Comparison of ENCODE assay signal across 10 cellular contexts in the genomic region with DNA sequence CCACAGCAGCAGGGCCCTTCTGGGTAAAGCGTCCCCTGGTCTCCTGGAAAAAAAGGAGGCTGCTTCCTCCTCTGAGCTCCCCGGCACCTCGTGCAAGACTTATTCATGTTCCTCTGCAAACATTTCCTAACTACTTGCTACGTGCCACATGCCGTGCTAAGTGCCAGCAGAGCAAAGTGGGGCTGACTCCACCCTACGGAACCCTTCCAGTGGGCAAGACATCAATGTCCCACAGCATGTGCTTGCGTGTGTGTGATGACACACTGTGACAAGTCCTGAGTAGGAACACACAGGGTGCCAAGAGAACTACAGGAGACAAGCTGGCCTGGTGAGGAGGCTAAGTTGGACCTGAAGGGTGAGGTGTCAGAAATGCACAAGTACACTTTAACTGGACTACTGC. TPM values are rescaled to one million over a fixed set of nuclear protein-coding genes. Genes with fewer than 3 reads are reported as not detected.
DNase-seq lines count a peak whose midpoint lies in the region; ATAC-seq and TF ChIP-seq lines count a peak whose summit lies in the region.
"Had no signal": no experiment of that assay in that cellular context is flagged by ENCODE, and none has a peak within 500 bp of the region (broad histone marks: within the 10 kb centered on the region; RNA-seq: fewer than 3 reads in every experiment).

No MANE protein-coding gene starts in this region.

- peaks cover 79% of the 10 kb centered on the region for H3K4me1 Mint-ChIP-seq in activated T-helper 2 cell treated with anti-CD3 and anti-CD28 coated beads, Interferon-gamma antibody, Interleukin-2, Interleukin-4, amounts not matched to agents 10 μg/mL and 5 μg/mL and 100 μg/mL, durations not matched to agents 14 hours and 24 hours and 36 hours (ENCODE audit: low read depth)

- no peak for TF ChIP-seq CTCF in lower leg skin (IDR thresholded peaks at IDR 0.05)

- no peak for TF ChIP-seq POLR2A in lower leg skin (IDR thresholded peaks at IDR 0.05)

- DNase-seq in stimulated activated CD4-positive, alpha-beta T cell treated with anti-CD3 and anti-CD28 coated beads, Interleukin-15, amount 100 ng/mL, for 24 hours = peak; percentile 53
- DNase-seq in stimulated activated CD4-positive, alpha-beta T cell treated with anti-CD3 and anti-CD28 coated beads, Interleukin-2, amount 100 ng/mL, for 48 hours = no peak
- no peak for DNase-seq in activated T-helper 2 cell treated with anti-CD3 and anti-CD28 coated beads, Interferon-gamma antibody, Interleukin-2, Interleukin-4, amounts not matched to agents 10 μg/mL and 5 μg/mL and 100 μg/mL, durations not matched to agents 14 hours and 24 hours and 36 hours (ENCODE audit: low spot score)
- DNase-seq in lower leg skin (ENCODE audit: low spot score in 2 of 2) = peak; percentile 84 to 94
- DNase-seq in ureter (ENCODE audit: low spot score) = peak; percentile 70
- DNase-seq in NCI-H1930 (lab: John Stamatoyannopoulos, UW) = no peak
- DNase-seq in SKM-1 treated with dmso at 0.1 percent for 144 hours (lab: John Stamatoyannopoulos, UW; ENCODE audit: unreplicated experiment) = no peak
- DNase-seq: activated CD4-positive, alpha-beta T cell treated with anti-CD3 and anti-CD28 coated beads for 1 hour; HFFc6 had no signal

- H3K36me3 Mint-ChIP-seq in activated T-helper 2 cell treated with anti-CD3 and anti-CD28 coated beads, Interferon-gamma antibody, Interleukin-2, Interleukin-4, amounts not matched to agents 10 μg/mL and 5 μg/mL and 100 μg/mL, durations not matched to agents 14 hours and 24 hours and 36 hours (ENCODE audit: low read depth) = peaks cover 67% of the 10 kb centered on the region

- H3K9me3 Mint-ChIP-seq in activated T-helper 2 cell treated with anti-CD3 and anti-CD28 coated beads, Interferon-gamma antibody, Interleukin-2, Interleukin-4, amounts not matched to agents 10 μg/mL and 5 μg/mL and 100 μg/mL, durations not matched to agents 14 hours and 24 hours and 36 hours = no peaks in the 10 kb centered on the region
- H3K9me3 Mint-ChIP-seq: HFFc6 had no signal

- 18 to 53% methylated on average over 7 of the region's 7 CpGs for WGBS in lower leg skin, 2 donors

- H3K27ac Mint-ChIP-seq in activated T-helper 2 cell treated with anti-CD3 and anti-CD28 coated beads, Interferon-gamma antibody, Interleukin-2, Interleukin-4, amounts not matched to agents 10 μg/mL and 5 μg/mL and 100 μg/mL, durations not matched to agents 14 hours and 24 hours and 36 hours = peak overlapping the region; percentile 93
- H3K27ac Mint-ChIP-seq: HFFc6 had no signal

- intact Hi-C loops in activated T-helper 2 cell treated with anti-CD3 and anti-CD28 coated beads, Interferon-gamma antibody, Interleukin-2, Interleukin-4, amounts not matched to agents 10 μg/mL and 5 μg/mL and 100 μg/mL, durations not matched to agents 14 hours and 24 hours and 36 hours (cut with micrococcal nuclease) = no loop called here
- intact Hi-C loops in lower leg skin (cut with DNase I; ENCODE audit: low total_unique reads) = no loop called here

- no peak overlapping the region for H3K4me3 ChIP-seq in lower leg skin (ENCODE audit: low read depth, poor library complexity, severe bottlenecking)

- ATAC-seq in GM18517 (IDR thresholded peaks at IDR 0.05; ENCODE audit: unreplicated experiment) = no peak

- H3K27me3 Mint-ChIP-seq in activated T-helper 2 cell treated with anti-CD3 and anti-CD28 coated beads, Interferon-gamma antibody, Interleukin-2, Interleukin-4, amounts not matched to agents 10 μg/mL and 5 μg/mL and 100 μg/mL, durations not matched to agents 14 hours and 24 hours and 36 hours (ENCODE audit: low read depth) = no peaks in the 10 kb centered on the region

- H3K4me3 Mint-ChIP-seq in activated T-helper 2 cell treated with anti-CD3 and anti-CD28 coated beads, Interferon-gamma antibody, Interleukin-2, Interleukin-4, amounts not matched to agents 10 μg/mL and 5 μg/mL and 100 μg/mL, durations not matched to agents 14 hours and 24 hours and 36 hours (ENCODE audit: low read depth) = no peak overlapping the region
- H3K4me3 Mint-ChIP-seq: HFFc6 had no signal

RNA-seq across cellular contexts. Expression of gene SEMA4D, which starts 57.4 kb away (rescaled TPM):
- 317 and 330 TPM in 2 replicates for total RNA-seq in activated T-helper 2 cell treated with anti-CD3 and anti-CD28 coated beads, Interferon-gamma antibody, Interleukin-2, Interleukin-4, amounts not matched to agents 10 μg/mL and 5 μg/mL and 100 μg/mL, durations not matched to agents 14 hours and 24 hours and 36 hours
- total RNA-seq in lower leg skin = 10 to 100 TPM; 31.1 to 59.2 (median 42.1) TPM
- 54.3 TPM for total RNA-seq in ureter
- total RNA-seq: HFFc6 had no signal

Comparison
In these comparisons a context has a peak if more than half of its experiments do, and no peak if none do; other contexts are left out.
1. DNase-seq: peak in stimulated activated CD4-positive, alpha-beta T cell treated with anti-CD3 and anti-CD28 coated beads, Interleukin-15, amount 100 ng/mL, for 24 hours (single experiment), lower leg skin (2 of 2) and ureter (single experiment); none in stimulated activated CD4-positive, alpha-beta T cell treated with anti-CD3 and anti-CD28 coated beads, Interleukin-2, amount 100 ng/mL, for 48 hours (0 of 2), activated T-helper 2 cell treated with anti-CD3 and anti-CD28 coated beads, Interferon-gamma antibody, Interleukin-2, Interleukin-4, amounts not matched to agents 10 μg/mL and 5 μg/mL and 100 μg/mL, durations not matched to agents 14 hours and 24 hours and 36 hours (single experiment), NCI-H1930 (0 of 2) and SKM-1 treated with dmso at 0.1 percent for 144 hours (single experiment).